Comparison of ENCODE assay signal across 29 cellular contexts in genomic region chr14:64260418-64260817, GRCh38. TPM values are rescaled to one million over a fixed set of nuclear protein-coding genes. Genes with fewer than 3 reads are reported as not detected.
"Had no signal": no experiment of that assay in that cellular context is flagged by ENCODE, and none has a peak within 500 bp of the region (broad histone marks: within the 10 kb centered on the region; RNA-seq: fewer than 3 reads in every experiment).

No MANE protein-coding gene starts in this region.

- ATAC-seq: activated naive CD4-positive, alpha-beta T cell treated with anti-CD3 and anti-CD28 coated beads, Interleukin-2, amount 50 U/mL, for 72 hours; activated T-cell treated with anti-CD3 and anti-CD28 coated beads, Interleukin-2, amount 50 U/mL, for 72 hours; gastroesophageal sphincter had no signal

- H3K4me3 ChIP-seq: ascending aorta, breast epithelium, cardiac muscle cell, colonic mucosa, esophagus squamous epithelium, gastroesophageal sphincter had no signal

- DNase-seq: activated CD4-positive, alpha-beta memory T cell treated with anti-CD3 and anti-CD28 coated beads, Interleukin-2, amount 10 ng/mL, durations not matched to agents 7 days and 5 days; activated CD4-positive, alpha-beta T cell treated with anti-CD3 and anti-CD28 coated beads for 1 hour; activated CD4-positive, alpha-beta T cell treated with anti-CD3 and anti-CD28 coated beads for 4 hours; activated CD4-positive, alpha-beta T cell treated with anti-CD3 and anti-CD28 coated beads, Interleukin-2, amount 10 ng/mL, durations not matched to agents 7 days and 5 days; activated CD4-positive, alpha-beta T cell treated with anti-CD3 and anti-CD28 coated beads, Interleukin-2, amount 50 U/mL, for 4 hours; activated CD8-positive, alpha-beta memory T cell treated with anti-CD3 and anti-CD28 coated beads, Interleukin-2, amount 50 U/mL, for 48 hours; activated gamma-delta T cell; activated naive CD4-positive, alpha-beta T cell; activated naive CD4-positive, alpha-beta T cell treated with anti-CD3 and anti-CD28 coated beads, Interleukin-2, amount 10 ng/mL, durations not matched to agents 7 days and 5 days; activated naive CD8-positive, alpha-beta T cell treated with anti-CD3 and anti-CD28 coated beads, Interleukin-2, amount 10 ng/mL, durations not matched to agents 7 days and 5 days; activated T-cell treated with anti-CD3 and anti-CD28 coated beads for 4 hours; activated T-cell treated with anti-CD3 and anti-CD28 coated beads, Interleukin-2, amount 50 U/mL, for 24 hours; activated T-cell treated with anti-CD3 and anti-CD28 coated beads, Interleukin-2, amount 50 U/mL, for 72 hours; central memory CD4-positive, alpha-beta T cell; cerebellar nuclear complex; colonic mucosa; effector CD8-positive, alpha-beta T cell; esophagus squamous epithelium; foreskin melanocyte; T-helper 2 cell had no signal

- H3K27me3 ChIP-seq: ascending aorta, breast epithelium, cardiac muscle cell, colonic mucosa, esophagus squamous epithelium, gastroesophageal sphincter had no signal

- H3K9me3 ChIP-seq: ascending aorta, breast epithelium, colonic mucosa, esophagus squamous epithelium, gastroesophageal sphincter had no signal

- FAIRE-seq: endometrium, endothelial cell of umbilical vein had no signal

- H3K36me3 ChIP-seq: ascending aorta, breast epithelium, cardiac muscle cell, colonic mucosa, esophagus squamous epithelium, gastroesophageal sphincter had no signal

- H3K27ac ChIP-seq: ascending aorta, breast epithelium, cardiac muscle cell, colonic mucosa, epithelial cell of prostate, esophagus squamous epithelium, gastroesophageal sphincter had no signal

- H3K4me1 ChIP-seq: ascending aorta, breast epithelium, colonic mucosa, esophagus squamous epithelium, gastroesophageal sphincter had no signal

RNA-seq across cellular contexts. Expression of gene ESR2, which starts 33.8 kb away (rescaled TPM):
- total RNA-seq: activated CD4-positive, alpha-beta T cell treated with anti-CD3 and anti-CD28 coated beads, Interleukin-2, amount 10 ng/mL, durations not matched to agents 7 days and 5 days; ascending aorta; fibroblast of villous mesenchyme had no signal
